In the genomic region with DNA sequence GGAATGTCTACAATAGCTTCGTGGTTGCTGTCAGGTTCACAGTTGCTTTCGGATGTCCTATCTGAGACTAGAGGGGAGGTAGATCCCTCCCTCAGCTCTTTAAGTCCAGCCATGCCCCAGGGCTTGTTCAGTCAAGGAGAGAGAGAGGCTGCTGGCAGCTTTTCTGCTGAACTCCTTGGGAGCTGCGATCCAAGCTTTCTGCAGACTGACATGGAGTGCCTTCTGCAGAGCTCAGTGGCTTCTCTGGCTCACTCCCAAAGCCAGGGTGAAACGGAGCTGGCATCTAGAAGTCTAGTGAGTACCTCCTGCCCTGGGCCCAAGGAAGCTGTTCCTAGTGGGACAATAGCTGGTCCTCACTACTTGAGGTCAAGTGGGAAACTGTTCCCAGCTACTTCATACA, we compare ENCODE assay signal across 6 cellular contexts.
"Had no signal": no experiment of that assay in that cellular context is flagged by ENCODE, and none has a peak within 500 bp of the region (broad histone marks: within the 10 kb centered on the region; RNA-seq: fewer than 3 reads in every experiment).

No MANE protein-coding gene starts in this region.

- H3K4me2 ChIP-seq: GM23338 had no signal

- H3K4me1 Mint-ChIP-seq: GM23338 had no signal

- FAIRE-seq: HTR-8/SVneo had no signal

- H3K36me3 ChIP-seq: HAP-1 had no signal

- H3K27ac Mint-ChIP-seq: GM23338, HFFc6, IgD-negative memory B cell had no signal

- H3K4me3 Mint-ChIP-seq: GM23338, HFFc6, IgD-negative memory B cell had no signal

- H3K9me3 ChIP-seq: HAP-1 had no signal

- H3K9me3 Mint-ChIP-seq: GM23338, HFFc6, IgD-negative memory B cell had no signal

- DNase-seq: H7, HFFc6 had no signal

- H3K4me3 ChIP-seq: GM23338, HAP-1 had no signal

- H3K4me1 ChIP-seq: HAP-1 had no signal

- H3K36me3 Mint-ChIP-seq: IgD-negative memory B cell had no signal

- H2AFZ ChIP-seq: GM23338 had no signal
